ENCODE assay signal across 1 cellular context in genomic region chr2:237614151-237614720, GRCh38.
TF ChIP-seq lines count a peak whose summit lies in the region.

No MANE protein-coding gene starts in this region.

TF ChIP-seq in SK-N-SH, 30 proteins besides CTCF, POLR2A, EP300 and RAD21 (continued from another document):
- TF ChIP-seq, protein P1, sequence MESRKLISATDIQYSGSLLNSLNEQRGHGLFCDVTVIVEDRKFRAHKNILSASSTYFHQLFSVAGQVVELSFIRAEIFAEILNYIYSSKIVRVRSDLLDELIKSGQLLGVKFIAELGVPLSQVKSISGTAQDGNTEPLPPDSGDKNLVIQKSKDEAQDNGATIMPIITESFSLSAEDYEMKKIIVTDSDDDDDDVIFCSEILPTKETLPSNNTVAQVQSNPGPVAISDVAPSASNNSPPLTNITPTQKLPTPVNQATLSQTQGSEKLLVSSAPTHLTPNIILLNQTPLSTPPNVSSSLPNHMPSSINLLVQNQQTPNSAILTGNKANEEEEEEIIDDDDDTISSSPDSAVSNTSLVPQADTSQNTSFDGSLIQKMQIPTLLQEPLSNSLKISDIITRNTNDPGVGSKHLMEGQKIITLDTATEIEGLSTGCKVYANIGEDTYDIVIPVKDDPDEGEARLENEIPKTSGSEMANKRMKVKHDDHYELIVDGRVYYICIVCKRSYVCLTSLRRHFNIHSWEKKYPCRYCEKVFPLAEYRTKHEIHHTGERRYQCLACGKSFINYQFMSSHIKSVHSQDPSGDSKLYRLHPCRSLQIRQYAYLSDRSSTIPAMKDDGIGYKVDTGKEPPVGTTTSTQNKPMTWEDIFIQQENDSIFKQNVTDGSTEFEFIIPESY (IDR thresholded peaks at IDR 0.05; ENCODE audit: borderline replicate concordance, low read depth) = no peak
- TF ChIP-seq IRF3 (IDR thresholded peaks at IDR 0.05; ENCODE audit: low read depth, low read length) (no peak), POLR2AphosphoS5 (IDR thresholded peaks at IDR 0.05; ENCODE audit: low read depth, low read length) (peak; percentile 49; the same call in 1 of the 2 replicates), JUND (IDR thresholded peaks at IDR 0.05) (peak; percentile 46), NRF1 (IDR thresholded peaks at IDR 0.05; ENCODE audit: low read depth, low read length) (no peak), RCOR1 (IDR thresholded peaks at IDR 0.05; ENCODE audit: low read length) (no peak), USF1 (IDR thresholded peaks at IDR 0.05; ENCODE audit: borderline replicate concordance, low read depth) (no peak), SIN3A (IDR thresholded peaks at IDR 0.05; ENCODE audit: borderline replicate concordance, low read depth, low read length) (no peak), FOXM1 (IDR thresholded peaks at IDR 0.05; ENCODE audit: low read depth) (no peak), GABPA (IDR thresholded peaks at IDR 0.05; ENCODE audit: low read depth) (no peak), MAX (IDR thresholded peaks at IDR 0.05; ENCODE audit: low read depth) (no peak), FOXJ3 (CRISPR knock-in tag; IDR thresholded peaks at IDR 0.05) (no peak), CHD2 (IDR thresholded peaks at IDR 0.05; ENCODE audit: low read length, partially characterized antibody) (no peak), FOSL2 (IDR thresholded peaks at IDR 0.05; ENCODE audit: borderline replicate concordance, low read depth) (peak; percentile 16; the same call in 1 of the 2 replicates), YY1 (IDR thresholded peaks at IDR 0.05; ENCODE audit: low read depth) (no peak), SMC3 (IDR thresholded peaks at IDR 0.05; ENCODE audit: low read depth, low read length) (no peak)
- TF ChIP-seq, protein P2, sequence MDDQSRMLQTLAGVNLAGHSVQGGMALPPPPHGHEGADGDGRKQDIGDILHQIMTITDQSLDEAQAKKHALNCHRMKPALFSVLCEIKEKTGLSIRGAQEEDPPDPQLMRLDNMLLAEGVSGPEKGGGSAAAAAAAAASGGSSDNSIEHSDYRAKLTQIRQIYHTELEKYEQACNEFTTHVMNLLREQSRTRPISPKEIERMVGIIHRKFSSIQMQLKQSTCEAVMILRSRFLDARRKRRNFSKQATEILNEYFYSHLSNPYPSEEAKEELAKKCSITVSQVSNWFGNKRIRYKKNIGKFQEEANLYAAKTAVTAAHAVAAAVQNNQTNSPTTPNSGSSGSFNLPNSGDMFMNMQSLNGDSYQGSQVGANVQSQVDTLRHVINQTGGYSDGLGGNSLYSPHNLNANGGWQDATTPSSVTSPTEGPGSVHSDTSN (IDR thresholded peaks at IDR 0.05) = peak; percentile 70
